Comparison of ENCODE assay signal across 34 cellular contexts in the genomic region with DNA sequence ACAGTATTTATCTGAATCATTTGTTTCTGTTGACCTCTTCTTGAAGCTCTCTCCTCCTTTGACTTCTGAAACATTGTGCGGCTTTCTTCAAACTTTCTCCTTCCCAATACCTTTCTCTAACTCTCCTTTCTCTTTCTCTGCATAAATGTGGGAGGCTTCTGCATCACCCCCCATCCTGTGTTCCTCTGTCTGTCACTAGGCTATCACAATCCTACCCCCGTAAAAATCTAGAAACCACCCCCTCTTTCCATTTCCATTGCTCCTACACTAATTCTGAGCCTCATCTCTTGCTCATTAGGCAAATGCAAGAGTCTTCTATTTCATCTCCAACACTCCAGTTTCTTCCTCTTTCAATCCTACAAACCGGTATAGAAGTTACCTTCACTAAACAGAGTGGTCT.
"Had no signal": no experiment of that assay in that cellular context is flagged by ENCODE, and none has a peak within 500 bp of the region (broad histone marks: within the 10 kb centered on the region; RNA-seq: fewer than 3 reads in every experiment).

No MANE protein-coding gene starts in this region.

- H3K27me3 ChIP-seq: MG63 had no signal

- H3K4me3 ChIP-seq: MG63 had no signal

- DNase-seq: Karpas-422, Kasumi-1, MG63, MM.1S, MV-4-11, NCI-H1048, NCI-H1092, NCI-H1092 treated with DMSO at 0.1 percent for 48 hours, NCI-H1105, NCI-H1105 treated with DMSO at 0.1 percent for 48 hours, NCI-H1417, NCI-H1417 treated with DMSO at 0.1 percent for 48 hours, NCI-H1436, NCI-H1436 treated with DMSO at 0.1 percent for 48 hours, NCI-H146, NCI-H1694, NCI-H1694 treated with DMSO at 0.1 percent for 48 hours, NCI-H187, NCI-H1930, NCI-H2029, NCI-H2029 treated with DMSO at 0.1 percent for 48 hours, NCI-H2081, NCI-H2081 treated with DMSO at 0.1 percent for 48 hours, NCI-H2171, NCI-H2171 treated with DMSO at 0.1 percent for 48 hours, NCI-H2227 treated with DMSO at 0.1 percent for 48 hours, NCI-H226, NCI-H345, NCI-H446, NCI-H446 treated with DMSO at 0.1 percent for 48 hours, NCI-H510A, NCI-H510A treated with DMSO at 0.1 percent for 48 hours, NCI-H524, NCI-H524 treated with DMSO at 0.1 percent for 48 hours had no signal

- H3K9me3 ChIP-seq: MG63 had no signal

- H3K36me3 ChIP-seq: MG63 had no signal
